Comparison of ENCODE assay signal across 15 cellular contexts in the genomic region with DNA sequence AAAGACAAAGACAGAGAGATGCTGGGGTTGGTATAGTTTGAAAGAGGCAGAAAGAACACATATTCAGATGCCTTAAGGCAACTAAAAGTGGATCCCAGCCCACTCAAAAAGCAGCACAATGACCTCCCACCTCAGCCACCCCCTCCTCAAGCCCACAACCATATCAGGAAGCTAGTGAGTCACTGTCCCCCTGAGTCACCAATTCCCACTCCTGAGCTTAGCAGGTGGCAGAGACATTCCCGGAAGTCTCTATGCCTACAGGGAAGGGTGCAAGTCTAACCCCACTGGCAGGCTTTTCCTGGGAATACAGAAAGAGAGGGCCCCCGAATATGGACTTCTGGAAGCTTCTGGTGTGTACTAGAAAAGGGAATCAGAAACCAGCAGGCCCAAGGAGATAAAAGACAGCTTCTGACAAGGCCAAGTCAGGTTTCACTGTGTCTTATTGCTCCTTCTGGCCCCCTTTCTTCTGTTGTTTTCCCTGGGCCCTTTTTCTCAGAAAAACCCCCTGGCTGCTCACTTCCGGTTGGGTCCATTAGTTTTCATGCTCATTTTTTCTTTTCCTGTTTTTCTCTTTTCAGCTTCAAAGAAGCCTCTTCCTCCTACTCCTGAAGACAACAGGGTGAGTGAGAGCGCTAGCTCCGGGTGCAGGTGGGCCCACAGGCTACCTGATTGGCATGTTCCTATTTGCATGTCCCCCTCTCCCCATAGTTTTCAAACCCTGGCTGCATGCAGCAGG. TPM values are rescaled to one million over a fixed set of nuclear protein-coding genes. Genes with fewer than 3 reads are reported as not detected.
DNase-seq lines count a peak whose midpoint lies in the region; ATAC-seq, FAIRE-seq and TF ChIP-seq lines count a peak whose summit lies in the region.
"Had no signal": no experiment of that assay in that cellular context is flagged by ENCODE, and none has a peak within 500 bp of the region (broad histone marks: within the 10 kb centered on the region; RNA-seq: fewer than 3 reads in every experiment).

No MANE protein-coding gene starts in this region.

- H3K27me3 Mint-ChIP-seq in activated T-cell treated with anti-CD3 and anti-CD28 coated beads, Interleukin-2, amount 50 U/mL, for 72 hours (ENCODE audit: low read depth): no peaks in the 10 kb centered on the region
- peaks cover 0 to 4% (median 0%) of the 10 kb centered on the region in 3 donors for H3K27me3 Mint-ChIP-seq in naive B cell

- no peak for FAIRE-seq in urothelium cell line (lab: Jason Lieb, UNC)
- FAIRE-seq: pancreas had no signal

- peak overlapping the region; percentile 65 to 67 for H3K4me3 Mint-ChIP-seq in activated T-cell treated with anti-CD3 and anti-CD28 coated beads, Interleukin-2, amount 50 U/mL, for 72 hours
- H3K4me3 Mint-ChIP-seq in naive B cell: peak overlapping the region in 7 of 8 donors; percentile 11 to 71 (median 56)
- H3K4me3 Mint-ChIP-seq: brain, H9 had no signal

- no peak overlapping the region for H3K4me3 ChIP-seq in foreskin fibroblast (ENCODE audit: low read depth in 1 of 2, low read length in 2 of 2)
- H3K4me3 ChIP-seq: pancreas had no signal

- H3K27ac Mint-ChIP-seq in activated T-cell treated with anti-CD3 and anti-CD28 coated beads, Interleukin-2, amount 50 U/mL, for 72 hours: peak overlapping the region; percentile 86
- H3K27ac Mint-ChIP-seq in naive B cell: peak overlapping the region in 4 of 6 donors; percentile 20 to 63 (median 34)

- TF ChIP-seq CTCF in foreskin fibroblast (IDR thresholded peaks at IDR 0.05; ENCODE audit: low read depth, low read length): no peak

- ATAC-seq in activated T-cell treated with anti-CD3 and anti-CD28 coated beads, Interleukin-2, amount 50 U/mL, for 72 hours (replicated peaks in 1 of 2): peak; percentile 6 to 8
- ATAC-seq in naive B cell (ENCODE audit: low read depth in 2 of 2): no peak
- ATAC-seq: left colon, pancreas had no signal

- DNase-seq in stimulated activated CD4-positive, alpha-beta T cell treated with anti-CD3 and anti-CD28 coated beads, Interleukin-12 subunit alpha, Interleukin-12 subunit beta, amount 100 ng/mL, for 4 hours: peak; percentile 53
- DNase-seq in stimulated activated CD4-positive, alpha-beta T cell treated with anti-CD3 and anti-CD28 coated beads, Interleukin-2, amount 100 ng/mL, for 48 hours: no peak
- peak; percentile 40 to 72 for DNase-seq in activated T-cell treated with anti-CD3 and anti-CD28 coated beads, Interleukin-2, amount 50 U/mL, for 72 hours
- DNase-seq in naive B cell (no peak), urothelium cell line (ENCODE audit: low spot score) (peak; percentile 21), kidney tubule cell (ENCODE audit: low spot score) (no peak), cerebellum (ENCODE audit: low spot score) (no peak), foreskin fibroblast (no peak)
- DNase-seq: GF-D8, H9, left colon, NCI-H1092, OCI-M1, pancreas had no signal

- no peaks in the 10 kb centered on the region for H3K9me3 Mint-ChIP-seq in activated T-cell treated with anti-CD3 and anti-CD28 coated beads, Interleukin-2, amount 50 U/mL, for 72 hours
- peaks cover 0 to 2% (median 0%) of the 10 kb centered on the region in 7 donors for H3K9me3 Mint-ChIP-seq in naive B cell
- H3K9me3 Mint-ChIP-seq: brain, H9 had no signal

- peaks cover 100% of the 10 kb centered on the region for H3K4me1 Mint-ChIP-seq in activated T-cell treated with anti-CD3 and anti-CD28 coated beads, Interleukin-2, amount 50 U/mL, for 72 hours (ENCODE audit: low read depth)
- peaks cover 33 to 55% (median 39%) of the 10 kb centered on the region in 3 donors for H3K4me1 Mint-ChIP-seq in naive B cell
- H3K4me1 Mint-ChIP-seq: brain had no signal

- H3K36me3 Mint-ChIP-seq in activated T-cell treated with anti-CD3 and anti-CD28 coated beads, Interleukin-2, amount 50 U/mL, for 72 hours (ENCODE audit: insufficient read depth in 2 of 2): peaks cover 44 to 73% of the 10 kb centered on the region in 2 donors
- no peaks in the 10 kb centered on the region for H3K36me3 Mint-ChIP-seq in naive B cell
- H3K36me3 Mint-ChIP-seq: brain had no signal

RNA-seq across cellular contexts. Expression of a gene that starts 36.8 kb away (rescaled TPM):
- total RNA-seq in activated T-cell treated with anti-CD3 and anti-CD28 coated beads, Interleukin-2, amount 50 U/mL, for 72 hours: 100 to 1,000 TPM; 289 to 314 TPM
- polyA plus RNA-seq in naive B cell (ENCODE audit: low read depth in 6 of 6): 1 to 10 TPM in 1 of 6 donors, under 1 TPM in 5; 0.35 to 1.4 (median 0.45) TPM
- total RNA-seq in cerebellum: 0.09 TPM

RNA-seq across cellular contexts. Expression of a gene that starts 48.5 kb away (rescaled TPM):
- total RNA-seq in activated T-cell treated with anti-CD3 and anti-CD28 coated beads, Interleukin-2, amount 50 U/mL, for 72 hours: 100 to 1,000 TPM; 235 to 288 TPM
- polyA plus RNA-seq in naive B cell (ENCODE audit: low read depth in 6 of 6): 100 to 1,000 TPM; 306 to 461 (median 348) TPM
- total RNA-seq in cerebellum: 94.8 TPM

RNA-seq across cellular contexts. Expression of a gene that starts 51.4 kb away (rescaled TPM):
- total RNA-seq in activated T-cell treated with anti-CD3 and anti-CD28 coated beads, Interleukin-2, amount 50 U/mL, for 72 hours: under 1 TPM; 0.22 to 0.39 TPM
- polyA plus RNA-seq in naive B cell (ENCODE audit: low read depth in 6 of 6): not detected
- not detected for total RNA-seq in cerebellum
- total RNA-seq: H9, left colon, pancreas had no signal
- polyA plus RNA-seq: pancreas had no signal

Comparison
In these comparisons a context has a peak if more than half of its experiments do, and no peak if none do; other contexts are left out.
1. DNase-seq: peak in stimulated activated CD4-positive, alpha-beta T cell treated with anti-CD3 and anti-CD28 coated beads, Interleukin-12 subunit alpha, Interleukin-12 subunit beta, amount 100 ng/mL, for 4 hours (single experiment), activated T-cell treated with anti-CD3 and anti-CD28 coated beads, Interleukin-2, amount 50 U/mL, for 72 hours (2 of 2) and urothelium cell line (single experiment); none in stimulated activated CD4-positive, alpha-beta T cell treated with anti-CD3 and anti-CD28 coated beads, Interleukin-2, amount 100 ng/mL, for 48 hours (0 of 2), naive B cell (single experiment), kidney tubule cell (single experiment), cerebellum (single experiment) and foreskin fibroblast (0 of 2).
2. ATAC-seq: peak in activated T-cell treated with anti-CD3 and anti-CD28 coated beads, Interleukin-2, amount 50 U/mL, for 72 hours (2 of 2); none in naive B cell (0 of 2).
3. RNA of a gene that starts 36.8 kb away (total RNA-seq): 289 to 314 TPM in activated T-cell treated with anti-CD3 and anti-CD28 coated beads, Interleukin-2, amount 50 U/mL, for 72 hours; 0.09 TPM in cerebellum (single experiment); every median in the first group is over 100 times any median in the second.